11 cellular contexts compared by ENCODE assay signal in genomic region chr4:140300271-140300970, GRCh38.
DNase-seq lines count a peak whose midpoint lies in the region; ATAC-seq and TF ChIP-seq lines count a peak whose summit lies in the region.
"Had no signal": no experiment of that assay in that cellular context is flagged by ENCODE, and none has a peak within 500 bp of the region (broad histone marks: within the 10 kb centered on the region; RNA-seq: fewer than 3 reads in every experiment).

No MANE protein-coding gene starts in this region.

- DNase-seq in stimulated activated naive CD8-positive, alpha-beta T cell treated with anti-CD3 and anti-CD28 coated beads, Interleukin-15, Interleukin-2, amounts not matched to agents 100 U/mL and 50 U/mL, for 24 hours: peak; percentile 8
- no peak for DNase-seq in stimulated activated naive CD8-positive, alpha-beta T cell treated with anti-CD3 and anti-CD28 coated beads, Interleukin-15, amount 100 ng/mL, for 72 hours
- DNase-seq in RWPE2 (ENCODE audit: low spot score): peak; percentile 74
- DNase-seq in foreskin keratinocyte: peak; percentile 76 to 85
- peak; percentile 22 to 54 for DNase-seq in uterus
- DNase-seq in T-cell: no peak
- no peak for DNase-seq in T-helper 17 cell
- DNase-seq: NCI-H1105; stimulated activated naive CD4-positive, alpha-beta T cell treated with Interleukin-2 at 50 U/mL for 16 hours had no signal

- H3K36me3 ChIP-seq in RWPE2 (ENCODE audit: low read depth) (no peaks in the 10 kb centered on the region), uterus (no peaks in the 10 kb centered on the region)

- H3K9me3 ChIP-seq in RWPE2 (ENCODE audit: severe bottlenecking) (no peaks in the 10 kb centered on the region), uterus (no peaks in the 10 kb centered on the region), T-helper 17 cell (ENCODE audit: control insufficient read depth, low read length, poor library complexity, severe bottlenecking) (no peaks in the 10 kb centered on the region)

- TF ChIP-seq POLR2A in uterus (IDR thresholded peaks at IDR 0.05): no peak

- H3K27ac ChIP-seq in RWPE2 (ENCODE audit: poor library complexity, severe bottlenecking) (peak overlapping the region; percentile 8), foreskin keratinocyte (no peak overlapping the region), uterus (peak overlapping the region; percentile 28 to 32)
- H3K27ac ChIP-seq: parathyroid adenoma had no signal

- no peaks in the 10 kb centered on the region for H3K27me3 Mint-ChIP-seq in stimulated activated naive CD8-positive, alpha-beta T cell treated with anti-CD3 and anti-CD28 coated beads, Interleukin-15, amount 100 ng/mL, for 72 hours
- H3K27me3 Mint-ChIP-seq in T-cell: peaks cover 2 to 3% of the 10 kb centered on the region in 2 donors
- peaks cover 45% of the 10 kb centered on the region for H3K27me3 Mint-ChIP-seq in T-helper 17 cell

- H3K36me3 Mint-ChIP-seq in T-cell (no peaks in the 10 kb centered on the region), T-helper 17 cell (ENCODE audit: low read depth) (no peaks in the 10 kb centered on the region)

- H3K27me3 ChIP-seq in RWPE2 (ENCODE audit: insufficient read depth, poor library complexity, severe bottlenecking): no peaks in the 10 kb centered on the region
- H3K27me3 ChIP-seq in foreskin keratinocyte: no peaks in the 10 kb centered on the region
- no peaks in the 10 kb centered on the region for H3K27me3 ChIP-seq in uterus

- no peak overlapping the region for H3K4me3 Mint-ChIP-seq in stimulated activated naive CD8-positive, alpha-beta T cell treated with anti-CD3 and anti-CD28 coated beads, Interleukin-15, amount 100 ng/mL, for 72 hours
- H3K4me3 Mint-ChIP-seq in T-cell (no peak overlapping the region), T-helper 17 cell (no peak overlapping the region)

- ATAC-seq in stimulated activated naive CD8-positive, alpha-beta T cell treated with anti-CD3 and anti-CD28 coated beads, Interleukin-15, Interleukin-2, amounts not matched to agents 100 U/mL and 50 U/mL, for 24 hours: peak; percentile 65
- ATAC-seq in stimulated activated naive CD8-positive, alpha-beta T cell treated with anti-CD3 and anti-CD28 coated beads, Interleukin-15, amount 100 ng/mL, for 72 hours: no peak
- ATAC-seq in RWPE2 (ENCODE audit: low read depth) (peak; percentile 89), foreskin keratinocyte (peak; percentile 94), T-cell (replicated peaks in 1 of 4) (no peak), T-helper 17 cell (no peak), GM21526 (IDR thresholded peaks at IDR 0.05; ENCODE audit: low FRiP score, unreplicated experiment) (no peak)

- POLR2A ChIA-PET in T-cell (lab: Charles Lee): no interaction called here

- CTCF ChIA-PET in T-cell (lab: Charles Lee): no interaction called here

- H3K4me3 ChIP-seq in RWPE2 (ENCODE audit: severe bottlenecking) (no peak overlapping the region), uterus (no peak overlapping the region)

- intact Hi-C loops in uterus (cut with DNase I; ENCODE audit: low total_unique reads): no loop called here

- no peak for TF ChIP-seq CTCF in RWPE2 (IDR thresholded peaks at IDR 0.05; ENCODE audit: poor library complexity, severe bottlenecking)
- TF ChIP-seq CTCF in foreskin keratinocyte (conservative IDR thresholded peaks at IDR 0.05): no peak
- TF ChIP-seq CTCF in uterus (IDR thresholded peaks at IDR 0.05): no peak

- H3K9me3 Mint-ChIP-seq in stimulated activated naive CD8-positive, alpha-beta T cell treated with anti-CD3 and anti-CD28 coated beads, Interleukin-15, amount 100 ng/mL, for 72 hours: no peaks in the 10 kb centered on the region
- no peaks in the 10 kb centered on the region for H3K9me3 Mint-ChIP-seq in T-cell

- peaks cover 25% of the 10 kb centered on the region for H3K4me1 ChIP-seq in RWPE2 (ENCODE audit: insufficient read depth, poor library complexity, severe bottlenecking)
- peaks cover 33% of the 10 kb centered on the region for H3K4me1 ChIP-seq in foreskin keratinocyte
- no peaks in the 10 kb centered on the region for H3K4me1 ChIP-seq in uterus
- H3K4me1 ChIP-seq: parathyroid adenoma had no signal

- H3K27ac Mint-ChIP-seq in stimulated activated naive CD8-positive, alpha-beta T cell treated with anti-CD3 and anti-CD28 coated beads, Interleukin-15, amount 100 ng/mL, for 72 hours: no peak overlapping the region
- H3K27ac Mint-ChIP-seq in T-cell (no peak overlapping the region), T-helper 17 cell (no peak overlapping the region)

- H3K4me1 Mint-ChIP-seq in stimulated activated naive CD8-positive, alpha-beta T cell treated with anti-CD3 and anti-CD28 coated beads, Interleukin-15, amount 100 ng/mL, for 72 hours: no peaks in the 10 kb centered on the region
- H3K4me1 Mint-ChIP-seq in T-cell: no peaks in the 10 kb centered on the region
- peaks cover 3% of the 10 kb centered on the region for H3K4me1 Mint-ChIP-seq in T-helper 17 cell

Comparison
In these comparisons a context has a peak if more than half of its experiments do, and no peak if none do; other contexts are left out.
1. ATAC-seq: peak in stimulated activated naive CD8-positive, alpha-beta T cell treated with anti-CD3 and anti-CD28 coated beads, Interleukin-15, Interleukin-2, amounts not matched to agents 100 U/mL and 50 U/mL, for 24 hours (single experiment), RWPE2 (single experiment) and foreskin keratinocyte (single experiment); none in stimulated activated naive CD8-positive, alpha-beta T cell treated with anti-CD3 and anti-CD28 coated beads, Interleukin-15, amount 100 ng/mL, for 72 hours (single experiment), T-cell (0 of 4), T-helper 17 cell (single experiment) and GM21526 (single experiment).
2. DNase-seq: peak in stimulated activated naive CD8-positive, alpha-beta T cell treated with anti-CD3 and anti-CD28 coated beads, Interleukin-15, Interleukin-2, amounts not matched to agents 100 U/mL and 50 U/mL, for 24 hours (single experiment), RWPE2 (single experiment), foreskin keratinocyte (2 of 2) and uterus (2 of 2); none in stimulated activated naive CD8-positive, alpha-beta T cell treated with anti-CD3 and anti-CD28 coated beads, Interleukin-15, amount 100 ng/mL, for 72 hours (0 of 2), T-cell (0 of 34) and T-helper 17 cell (0 of 3).